8 cellular contexts compared by ENCODE assay signal in the genomic region with DNA sequence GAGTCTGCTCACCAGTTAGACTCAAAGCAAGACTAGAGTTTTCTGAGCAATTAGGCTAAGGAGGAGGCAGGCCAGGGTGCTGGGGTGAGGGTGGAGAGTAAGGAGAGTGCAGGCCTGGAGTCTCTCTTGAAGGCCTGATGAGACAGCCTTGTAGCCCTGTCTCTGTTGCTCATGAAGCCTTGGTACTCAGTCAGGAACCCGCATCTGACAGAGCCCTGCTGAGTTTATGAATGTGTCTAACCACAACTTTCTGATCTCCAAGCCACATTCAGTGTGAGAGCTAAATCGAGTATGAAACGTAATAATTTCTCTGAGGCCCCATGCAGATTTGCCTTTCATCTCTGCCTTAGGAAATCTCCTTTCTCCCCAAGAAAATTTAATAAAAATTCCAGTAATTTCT.
A peak's percentile ranks its signal among the peaks of the same experiment; 100 is the strongest.
DNase-seq lines count a peak whose midpoint lies in the region; ATAC-seq and TF ChIP-seq lines count a peak whose summit lies in the region.

No MANE protein-coding gene starts in this region.

- TF ChIP-seq POLR2A in esophagus squamous epithelium (IDR thresholded peaks at IDR 0.05) = no peak

- H3K36me3 Mint-ChIP-seq in endodermal cell (ENCODE audit: low read depth) = no peaks in the 10 kb centered on the region

- H3K4me1 ChIP-seq in esophagus squamous epithelium (peaks cover 18 to 84% (median 32%) of the 10 kb centered on the region in 3 donors), endodermal cell (ENCODE audit: control insufficient read depth, insufficient read depth, low read length) (no peaks in the 10 kb centered on the region)

- TF ChIP-seq CTCF in GM13977 (IDR thresholded peaks at IDR 0.05; ENCODE audit: extremely low read depth, insufficient read depth, missing control alignments) (no peak), esophagus squamous epithelium (IDR thresholded peaks at IDR 0.05) (no peak), endodermal cell (conservative IDR thresholded peaks at IDR 0.05) (no peak)

- 42 to 44% methylated on average over 3 of the region's 3 CpGs for WGBS in esophagus squamous epithelium, 2 donors
- 67 to 81% methylated on average over 3 of the region's 3 CpGs for WGBS in endodermal cell (ENCODE audit: insufficient coverage in 1 of 2, insufficient read length in 1 of 2), 2 experiments

- ATAC-seq in GM21619 (IDR thresholded peaks at IDR 0.05; ENCODE audit: unreplicated experiment) = peak; percentile 84

- H3K4me1 Mint-ChIP-seq in endodermal cell = peaks cover 32% of the 10 kb centered on the region

- DNase-seq in GM13977 (ENCODE audit: low spot score) = peak; percentile 45
- peak; percentile 19 for DNase-seq in LoVo (ENCODE audit: low spot score)
- DNase-seq in esophagus squamous epithelium (lab: John Stamatoyannopoulos, UW) = no peak
- no peak for DNase-seq in RPMI8226
- DNase-seq in endodermal cell = no peak
- no peak for DNase-seq in inferior parietal cortex (ENCODE audit: extremely low spot score)
- DNase-seq in DMS79 treated with DMSO at 0.1 percent for 48 hours (lab: John Stamatoyannopoulos, UW) = no peak

- intact Hi-C loops in esophagus squamous epithelium (cut with DNase I) = no loop called here

- no peak overlapping the region for H3K4me3 Mint-ChIP-seq in endodermal cell

- H3K9me3 ChIP-seq in esophagus squamous epithelium (no peaks in the 10 kb centered on the region), endodermal cell (ENCODE audit: control insufficient read depth, low read length) (peaks cover 5% of the 10 kb centered on the region)

- H3K27ac ChIP-seq in esophagus squamous epithelium (peak overlapping the region in 3 of 4 donors; percentile 1 to 49 (median 28)), endodermal cell (ENCODE audit: low read depth, low read length) (no peak overlapping the region)

- in situ Hi-C loops in GM13977 (cut with MboI; ENCODE audit: low pct_unique_long_range_greater_than_20kb, low sequenced_read_pairs, unreplicated experiment) = no loop called here

- H3K36me3 ChIP-seq in esophagus squamous epithelium = no peaks in the 10 kb centered on the region
- H3K36me3 ChIP-seq in endodermal cell (ENCODE audit: control insufficient read depth, insufficient read depth, low read length) = no peaks in the 10 kb centered on the region

- H3K27me3 ChIP-seq in esophagus squamous epithelium (no peaks in the 10 kb centered on the region), endodermal cell (ENCODE audit: control insufficient read depth, insufficient read depth, low read length, poor library complexity, severe bottlenecking) (peaks cover 39% of the 10 kb centered on the region)

- H3K9ac ChIP-seq in endodermal cell (ENCODE audit: extremely low read depth, low read length, poor library complexity, severe bottlenecking) = no peak overlapping the region

- H3K4me3 ChIP-seq in esophagus squamous epithelium (no peak overlapping the region), endodermal cell (ENCODE audit: low read length) (no peak overlapping the region)

- no peaks in the 10 kb centered on the region for H3K9me3 Mint-ChIP-seq in endodermal cell

- peaks cover 44% of the 10 kb centered on the region for H3K27me3 Mint-ChIP-seq in endodermal cell (ENCODE audit: insufficient read depth)

- no peak overlapping the region for H3K27ac Mint-ChIP-seq in endodermal cell

Comparison
In these comparisons a context has a peak if more than half of its experiments do, and no peak if none do; other contexts are left out.
1. DNase-seq: peak in GM13977 (single experiment) and LoVo (single experiment); none in esophagus squamous epithelium (single experiment), RPMI8226 (single experiment), endodermal cell (single experiment), inferior parietal cortex (single experiment) and DMS79 treated with DMSO at 0.1 percent for 48 hours (single experiment).